In the genomic region with DNA sequence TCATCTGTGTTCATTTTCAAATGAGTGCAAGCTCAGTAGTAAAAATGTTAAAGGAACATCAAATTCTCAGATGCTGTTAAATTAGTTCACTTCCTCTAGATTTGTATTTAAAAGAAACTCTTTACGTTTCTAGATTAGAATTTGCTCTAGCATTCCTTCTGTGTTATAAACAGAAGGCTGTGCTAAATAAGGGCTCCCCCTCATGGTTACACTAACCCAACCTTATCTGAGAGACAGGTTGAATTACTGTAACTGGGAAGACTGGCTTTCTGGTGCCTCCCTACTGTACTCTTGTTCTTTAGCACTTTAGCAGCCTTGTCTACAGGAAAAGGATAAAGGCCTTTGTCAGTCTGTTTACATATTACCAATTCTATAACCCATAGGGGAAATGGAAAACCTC, we compare ENCODE assay signal across 11 cellular contexts. TPM values are rescaled to one million over a fixed set of nuclear protein-coding genes. Genes with fewer than 3 reads are reported as not detected.
DNase-seq lines count a peak whose midpoint lies in the region; ATAC-seq and TF ChIP-seq lines count a peak whose summit lies in the region.
"Had no signal": no experiment of that assay in that cellular context is flagged by ENCODE, and none has a peak within 500 bp of the region (broad histone marks: within the 10 kb centered on the region; RNA-seq: fewer than 3 reads in every experiment).

No MANE protein-coding gene starts in this region.

- 38 to 52% methylated on average over 1 of the region's 1 CpG for WGBS in tibial nerve, 2 donors
- WGBS in stomach, 5 donors = 12 to 25% (median 16%) methylated on average over 1 of the region's 1 CpG

- intact Hi-C loops in stomach (cut with DNase I; ENCODE audit: low total_unique reads) = no loop called here

- no peaks in the 10 kb centered on the region for H3K36me3 Mint-ChIP-seq in HFFc6 (ENCODE audit: low read depth)
- H3K36me3 Mint-ChIP-seq in activated T-cell treated with anti-CD3 and anti-CD28 coated beads, Interleukin-2, amount 50 U/mL, for 4 hours (ENCODE audit: insufficient read depth) = no peaks in the 10 kb centered on the region

- H3K4me3 ChIP-seq in fibroblast of villous mesenchyme (ENCODE audit: low read depth, low read length) = no peak overlapping the region
- no peak overlapping the region for H3K4me3 ChIP-seq in tibial nerve
- H3K4me3 ChIP-seq in stomach = no peak overlapping the region

- H3K27me3 Mint-ChIP-seq in HFFc6 (ENCODE audit: insufficient read depth) = peaks cover 2% of the 10 kb centered on the region
- no peaks in the 10 kb centered on the region for H3K27me3 Mint-ChIP-seq in activated T-cell treated with anti-CD3 and anti-CD28 coated beads, Interleukin-2, amount 50 U/mL, for 4 hours (ENCODE audit: low read depth)

- H3K27ac ChIP-seq in tibial nerve (no peak overlapping the region), stomach (no peak overlapping the region)

- H3K27me3 ChIP-seq in tibial nerve = no peaks in the 10 kb centered on the region
- H3K27me3 ChIP-seq in stomach = no peaks in the 10 kb centered on the region

- no peak for ATAC-seq in activated T-cell treated with anti-CD3 and anti-CD28 coated beads, Interleukin-2, amount 50 U/mL, for 4 hours
- no peak for ATAC-seq in GM21390 (IDR thresholded peaks at IDR 0.05; ENCODE audit: unreplicated experiment)

- H3K4me1 Mint-ChIP-seq in HFFc6 (ENCODE audit: low read depth) = no peaks in the 10 kb centered on the region
- no peaks in the 10 kb centered on the region for H3K4me1 Mint-ChIP-seq in activated T-cell treated with anti-CD3 and anti-CD28 coated beads, Interleukin-2, amount 50 U/mL, for 4 hours (ENCODE audit: low read depth)

- no peaks in the 10 kb centered on the region for H3K36me3 ChIP-seq in tibial nerve
- H3K36me3 ChIP-seq in stomach = no peaks in the 10 kb centered on the region

- no peak for TF ChIP-seq EP300 in tibial nerve (IDR thresholded peaks at IDR 0.05)
- no peak for TF ChIP-seq EP300 in stomach (IDR thresholded peaks at IDR 0.05)

- H3K4me3 Mint-ChIP-seq in HFFc6 = no peak overlapping the region
- H3K4me3 Mint-ChIP-seq in activated T-cell treated with anti-CD3 and anti-CD28 coated beads, Interleukin-2, amount 50 U/mL, for 4 hours = no peak overlapping the region

- TF ChIP-seq CTCF in HFFc6 (IDR thresholded peaks at IDR 0.05) = peak; percentile 68
- TF ChIP-seq CTCF in fibroblast of villous mesenchyme (IDR thresholded peaks at IDR 0.05; ENCODE audit: insufficient read depth, low read depth, low read length) = peak; percentile 46
- no peak for TF ChIP-seq CTCF in tibial nerve (IDR thresholded peaks at IDR 0.05)
- TF ChIP-seq CTCF in stomach (IDR thresholded peaks at IDR 0.05) = no peak

- peak; percentile 23 for DNase-seq in AG08395 (ENCODE audit: low spot score)
- DNase-seq in HFFc6 = peak; percentile 30
- DNase-seq in RPMI7951 (ENCODE audit: low read depth) = peak; percentile 8
- DNase-seq in fibroblast of villous mesenchyme (ENCODE audit: low read depth) = peak; percentile 29
- no peak for DNase-seq in tibial nerve (ENCODE audit: low spot score in 2 of 2)
- no peak for DNase-seq in activated T-cell treated with anti-CD3 and anti-CD28 coated beads, Interleukin-2, amount 50 U/mL, for 4 hours
- no peak for DNase-seq in stomach
- DNase-seq: activated CD4-positive, alpha-beta T cell treated with anti-CD3 and anti-CD28 coated beads for 4 hours; NCI-H1105 had no signal

- no peak overlapping the region for H3K27ac Mint-ChIP-seq in HFFc6

- no peaks in the 10 kb centered on the region for H3K9me3 Mint-ChIP-seq in HFFc6
- no peaks in the 10 kb centered on the region for H3K9me3 Mint-ChIP-seq in activated T-cell treated with anti-CD3 and anti-CD28 coated beads, Interleukin-2, amount 50 U/mL, for 4 hours

- H3K4me1 ChIP-seq in tibial nerve = no peaks in the 10 kb centered on the region
- no peaks in the 10 kb centered on the region for H3K4me1 ChIP-seq in stomach

- no peak for TF ChIP-seq POLR2A in tibial nerve (IDR thresholded peaks at IDR 0.05)
- no peak for TF ChIP-seq POLR2A in stomach (IDR thresholded peaks at IDR 0.05)

- H3K9me3 ChIP-seq in tibial nerve (no peaks in the 10 kb centered on the region), stomach (no peaks in the 10 kb centered on the region)

RNA-seq across cellular contexts. Expression of gene RXFP1, which starts 56.8 kb away (rescaled TPM):
- not detected for total RNA-seq in HFFc6 (2021; fragmentation: NEBNext Ultra II Directional; extraction: Animal tissue kit (Norgen Biotek cat#: 25700))
- total RNA-seq in RPMI7951 (2014; rRNA removed; shearing (Covaris generic)) = not detected in 2 replicates
- total RNA-seq in fibroblast of villous mesenchyme (1.3 and 1.7 TPM in 2 replicates), tibial nerve (not detected), stomach (1 to 10 TPM in 1 of 5 donors, not detected in 4; 1.3 TPM)
- total RNA-seq in activated T-cell treated with anti-CD3 and anti-CD28 coated beads, Interleukin-2, amount 50 U/mL, for 4 hours = under 1 TPM in 1 of 3 donors, not detected in 2; 0.08 TPM
- polyA plus RNA-seq in stomach = under 1 TPM in 1 of 3 donors, not detected in 2; 0.15 TPM
- total RNA-seq: subcutaneous adipose tissue had no signal

Comparison
In these comparisons a context has a peak if more than half of its experiments do, and no peak if none do; other contexts are left out.
1. DNase-seq: peak in AG08395 (single experiment), HFFc6 (single experiment), RPMI7951 (single experiment) and fibroblast of villous mesenchyme (single experiment); none in tibial nerve (0 of 2), activated T-cell treated with anti-CD3 and anti-CD28 coated beads, Interleukin-2, amount 50 U/mL, for 4 hours (single experiment) and stomach (single experiment).
2. CTCF ChIP-seq: peak in HFFc6 (single experiment) and fibroblast of villous mesenchyme (single experiment); none in tibial nerve (0 of 5) and stomach (0 of 7).